In the genomic region with DNA sequence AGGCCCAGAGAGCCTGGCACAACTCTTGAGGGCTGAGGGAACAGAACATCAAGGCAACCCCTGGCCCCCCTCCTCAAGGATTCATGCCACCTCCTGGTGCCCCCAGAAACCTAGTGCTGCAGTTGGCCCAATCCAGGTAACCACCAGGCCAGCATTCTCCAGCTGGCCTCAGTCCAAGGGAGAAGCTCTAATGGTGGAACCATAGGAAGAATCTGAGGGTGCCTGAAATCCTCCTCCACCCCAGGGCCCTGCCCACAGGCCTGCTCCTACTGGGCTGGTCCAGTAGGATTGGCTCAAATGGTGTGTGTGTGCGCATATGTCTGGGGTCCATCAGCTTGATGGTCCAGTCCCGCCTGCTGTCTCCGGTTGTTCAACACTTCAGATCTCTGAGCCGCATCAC, we compare ENCODE assay signal across 24 cellular contexts. TPM values are rescaled to one million over a fixed set of nuclear protein-coding genes. Genes with fewer than 3 reads are reported as not detected.
A peak's percentile ranks its signal among the peaks of the same experiment; 100 is the strongest.
DNase-seq lines count a peak whose midpoint lies in the region; ATAC-seq and TF ChIP-seq lines count a peak whose summit lies in the region.
"Had no signal": no experiment of that assay in that cellular context is flagged by ENCODE, and none has a peak within 500 bp of the region (broad histone marks: within the 10 kb centered on the region; RNA-seq: fewer than 3 reads in every experiment).

No MANE protein-coding gene starts in this region.

- H3K36me3 Mint-ChIP-seq in Caco-2 (ENCODE audit: insufficient read depth, unreplicated experiment), result peaks cover 45% of the 10 kb centered on the region
- peaks cover 10% of the 10 kb centered on the region for H3K36me3 Mint-ChIP-seq in stimulated activated effector memory CD8-positive, alpha-beta T cell treated with anti-CD3 and anti-CD28 coated beads, Interleukin-12 subunit alpha, Interleukin-12 subunit beta, amount 100 ng/mL, for 72 hours

- CTCF ChIA-PET in Caco-2 (lab: Charles Lee) (interaction anchor here (0.7 kb wide), 2 partner anchors 12 to 50 kb away, joined by 4 to 6 read pairs; a partner anchor contains a TSS), PC-3 (lab: Charles Lee) (no interaction called here)

- intact Hi-C loops in Caco-2 (cut with micrococcal nuclease; ENCODE audit: unreplicated experiment) (no loop called here), PC-3 (cut with micrococcal nuclease) (no loop called here)

- no peaks in the 10 kb centered on the region for H4K20me1 ChIP-seq in PC-3 (ENCODE audit: low read length)

- ATAC-seq in left lobe of liver (peak; percentile 5), PC-3 (no peak)
- ATAC-seq in stimulated activated effector memory CD8-positive, alpha-beta T cell treated with anti-CD3 and anti-CD28 coated beads, Interleukin-12 subunit alpha, Interleukin-12 subunit beta, amount 100 ng/mL, for 72 hours, result no peak
- ATAC-seq: activated CD8-positive, alpha-beta T cell treated with anti-CD3 and anti-CD28 coated beads, Interleukin-2, amount 10 ng/mL, durations not matched to agents 7 days and 5 days; GM12878 had no signal

- peak overlapping the region; percentile 49 for H3K27ac Mint-ChIP-seq in Caco-2 (ENCODE audit: unreplicated experiment)
- H3K27ac Mint-ChIP-seq in stimulated activated effector memory CD8-positive, alpha-beta T cell treated with anti-CD3 and anti-CD28 coated beads, Interleukin-12 subunit alpha, Interleukin-12 subunit beta, amount 100 ng/mL, for 72 hours, result peak overlapping the region; percentile 50
- H3K27ac Mint-ChIP-seq: activated naive CD8-positive, alpha-beta T cell treated with anti-CD3 and anti-CD28 coated beads, Interleukin-2, amount 10 ng/mL, durations not matched to agents 7 days and 5 days; stimulated activated naive CD8-positive, alpha-beta T cell treated with anti-CD3 and anti-CD28 coated beads, Interleukin-15, Interleukin-2, amounts not matched to agents 100 ng/mL and 50 ng/mL, for 24 hours had no signal

- no peak overlapping the region for H3K4me3 Mint-ChIP-seq in Caco-2 (ENCODE audit: unreplicated experiment)
- no peak overlapping the region for H3K4me3 Mint-ChIP-seq in stimulated activated effector memory CD8-positive, alpha-beta T cell treated with anti-CD3 and anti-CD28 coated beads, Interleukin-12 subunit alpha, Interleukin-12 subunit beta, amount 100 ng/mL, for 72 hours
- H3K4me3 Mint-ChIP-seq: activated CD8-positive, alpha-beta T cell treated with anti-CD3 and anti-CD28 coated beads, Interleukin-2, amount 10 ng/mL, durations not matched to agents 7 days and 5 days; activated naive CD8-positive, alpha-beta T cell treated with anti-CD3 and anti-CD28 coated beads, Interleukin-2, amount 10 ng/mL, durations not matched to agents 7 days and 5 days; neural progenitor cell; stimulated activated naive CD8-positive, alpha-beta T cell treated with anti-CD3 and anti-CD28 coated beads, Interleukin-15, Interleukin-2, amounts not matched to agents 100 ng/mL and 50 ng/mL, for 24 hours had no signal

- H3K4me3 ChIP-seq in Caco-2 (ENCODE audit: low read depth, low read length) (no peak overlapping the region), PC-3 (ENCODE audit: low read length) (no peak overlapping the region)
- H3K4me3 ChIP-seq: BLaER1, GM12878, neural progenitor cell, tibial nerve had no signal

- H3K79me2 ChIP-seq in PC-3 (ENCODE audit: low read length), result peaks cover 24% of the 10 kb centered on the region

- H3K27ac ChIP-seq in 22Rv1 (0 out of 2 replicates have a peak overlapping the region, but pooled peaks have one; percentile 13), PC-3 (ENCODE audit: low read length) (no peak overlapping the region)
- H3K27ac ChIP-seq: BLaER1, neural progenitor cell, tibial nerve had no signal

- H3K4me1 Mint-ChIP-seq in Caco-2 (ENCODE audit: low read depth, unreplicated experiment), result peaks cover 17% of the 10 kb centered on the region
- H3K4me1 Mint-ChIP-seq in stimulated activated effector memory CD8-positive, alpha-beta T cell treated with anti-CD3 and anti-CD28 coated beads, Interleukin-12 subunit alpha, Interleukin-12 subunit beta, amount 100 ng/mL, for 72 hours, result peaks cover 38% of the 10 kb centered on the region

- POLR2A ChIA-PET in Caco-2 (lab: Charles Lee), result interaction anchor here (1.1 kb wide), 1 partner anchor 23 kb away, joined by 3 read pairs; no protein-coding TSS in a partner anchor
- POLR2A ChIA-PET in PC-3 (lab: Charles Lee; ENCODE audit: unreplicated experiment), result interaction anchor here (0.5 to 0.6 kb wide), 2 partner anchors 14 to 253 kb away, joined by 3 read pairs; a partner anchor contains a TSS

- DNase-seq in Caco-2 (no peak), left lobe of liver (ENCODE audit: low spot score) (no peak), COLO668 (lab: John Stamatoyannopoulos, UW; ENCODE audit: unreplicated experiment) (no peak), CD1c-positive myeloid dendritic cell (ENCODE audit: extremely low spot score) (no peak), PC-3 (no peak)
- DNase-seq in stimulated activated effector memory CD8-positive, alpha-beta T cell treated with anti-CD3 and anti-CD28 coated beads, Interleukin-12 subunit alpha, Interleukin-12 subunit beta, amount 100 ng/mL, for 72 hours (ENCODE audit: low spot score in 2 of 2), result no peak
- DNase-seq: activated CD4-positive, alpha-beta T cell treated with anti-CD3 and anti-CD28 coated beads for 1 hour; activated CD8-positive, alpha-beta T cell treated with anti-CD3 and anti-CD28 coated beads, Interleukin-2, amount 10 ng/mL, durations not matched to agents 7 days and 5 days; activated effector memory CD4-positive, alpha-beta T cell treated with anti-CD3 and anti-CD28 coated beads, Interleukin-2, amount 50 U/mL, for 16 hours; activated naive CD8-positive, alpha-beta T cell treated with anti-CD3 and anti-CD28 coated beads, Interleukin-2, amount 10 ng/mL, durations not matched to agents 7 days and 5 days; central memory CD4-positive, alpha-beta T cell; HCEC 1CT; Kasumi-1; MV-4-11; NCI-H1436 treated with DMSO at 0.1 percent for 48 hours; NCI-H345; NCI-H82; SK-N-SH had no signal

- no peaks in the 10 kb centered on the region for H3K27me3 ChIP-seq in Caco-2 (replicated peaks; ENCODE audit: control insufficient read depth, insufficient read depth, low read length)
- H3K27me3 ChIP-seq in PC-3 (ENCODE audit: low read length), result no peaks in the 10 kb centered on the region
- H3K27me3 ChIP-seq: BLaER1, neural progenitor cell, tibial nerve had no signal

- H3K36me3 ChIP-seq in Caco-2 (ENCODE audit: control insufficient read depth, insufficient read depth, low read length) (peaks cover 4% of the 10 kb centered on the region), PC-3 (ENCODE audit: low read depth, low read length) (peaks cover 6% of the 10 kb centered on the region)
- H3K36me3 ChIP-seq: neural progenitor cell had no signal

- TF ChIP-seq CTCF in 22Rv1 (IDR thresholded peaks at IDR 0.05) (no peak), Caco-2 (IDR thresholded peaks at IDR 0.05; ENCODE audit: insufficient read depth in 1 of 2, low read depth in 1 of 2, low read length in 1 of 2, severe bottlenecking in 1 of 2, unreplicated experiment in 1 of 2) (no peak), PC-3 (conservative IDR thresholded peaks at IDR 0.05; ENCODE audit: low read depth, low read length) (no peak)

- no peak overlapping the region for H3K4me2 ChIP-seq in PC-3 (ENCODE audit: low read length)
- H3K4me2 ChIP-seq: BLaER1, neural progenitor cell, SK-N-SH had no signal

- BruUV-seq in Caco-2 (replicated peaks; lab: Mats Ljungman, UMichigan), result no TSS peak
- BruUV-seq in PC-3 (replicated peaks; lab: Mats Ljungman, UMichigan), result no TSS peak

- H3K9me3 ChIP-seq in Caco-2 (no peaks in the 10 kb centered on the region), PC-3 (ENCODE audit: low read length) (no peaks in the 10 kb centered on the region)
- H3K9me3 ChIP-seq: SK-N-SH, tibial nerve had no signal

- peaks cover 13% of the 10 kb centered on the region for H3F3A ChIP-seq in PC-3 (ENCODE audit: low read length, unreplicated experiment)

- H3K9ac ChIP-seq in PC-3 (ENCODE audit: low read length), result no peak overlapping the region
- H3K9ac ChIP-seq: BLaER1, neural progenitor cell, SK-N-SH had no signal

- H3K9me2 ChIP-seq in PC-3 (replicated peaks; ENCODE audit: low read length), result no peaks in the 10 kb centered on the region
- H3K9me2 ChIP-seq: SK-N-SH had no signal

- H3K9me3 Mint-ChIP-seq in Caco-2 (ENCODE audit: unreplicated experiment), result no peaks in the 10 kb centered on the region
- H3K9me3 Mint-ChIP-seq in stimulated activated effector memory CD8-positive, alpha-beta T cell treated with anti-CD3 and anti-CD28 coated beads, Interleukin-12 subunit alpha, Interleukin-12 subunit beta, amount 100 ng/mL, for 72 hours, result no peaks in the 10 kb centered on the region
- H3K9me3 Mint-ChIP-seq: activated naive CD8-positive, alpha-beta T cell treated with anti-CD3 and anti-CD28 coated beads, Interleukin-2, amount 10 ng/mL, durations not matched to agents 7 days and 5 days; stimulated activated naive CD8-positive, alpha-beta T cell treated with anti-CD3 and anti-CD28 coated beads, Interleukin-15, Interleukin-2, amounts not matched to agents 100 ng/mL and 50 ng/mL, for 24 hours had no signal

- no peak overlapping the region for H2AFZ ChIP-seq in PC-3 (ENCODE audit: low read length)
- H2AFZ ChIP-seq: neural progenitor cell had no signal

- H3K27me3 Mint-ChIP-seq in Caco-2 (ENCODE audit: insufficient read depth, unreplicated experiment), result no peaks in the 10 kb centered on the region
- H3K27me3 Mint-ChIP-seq: activated naive CD8-positive, alpha-beta T cell treated with anti-CD3 and anti-CD28 coated beads, Interleukin-2, amount 10 ng/mL, durations not matched to agents 7 days and 5 days; stimulated activated naive CD8-positive, alpha-beta T cell treated with anti-CD3 and anti-CD28 coated beads, Interleukin-15, Interleukin-2, amounts not matched to agents 100 ng/mL and 50 ng/mL, for 24 hours had no signal

- H3K4me1 ChIP-seq in Caco-2, result peaks cover 15% of the 10 kb centered on the region
- peaks cover 40% of the 10 kb centered on the region for H3K4me1 ChIP-seq in PC-3 (ENCODE audit: insufficient read depth, low read length)

RNA-seq across cellular contexts. Expression of a gene that starts 7.7 kb away (rescaled TPM):
- total RNA-seq in Caco-2 (2022), result 30.1 and 31.6 TPM in 2 replicates
- total RNA-seq in left lobe of liver, result 21.6 TPM
- 97.8 and 111 TPM in 2 replicates for total RNA-seq in PC-3 (2014; rRNA removed)

RNA-seq across cellular contexts. Expression of a gene that starts 11.4 kb away (rescaled TPM):
- 2.3 and 2.6 TPM in 2 replicates for total RNA-seq in Caco-2 (2022)
- 140 TPM for total RNA-seq in left lobe of liver
- 0.23 and 1.3 TPM in 2 replicates for total RNA-seq in PC-3 (2014; rRNA removed)

RNA-seq across cellular contexts. Expression of a gene that starts 13.2 kb away (rescaled TPM):
- total RNA-seq in Caco-2 (2022) (34.9 and 38.3 TPM in 2 replicates), left lobe of liver (15.0 TPM), PC-3 (2014; rRNA removed) (143 and 156 TPM in 2 replicates)

RNA-seq across cellular contexts. Expression of a gene that starts 15.6 kb away (rescaled TPM):
- 5.2 and 6.8 TPM in 2 replicates for total RNA-seq in Caco-2 (2022)
- total RNA-seq in left lobe of liver, result 2.9 TPM
- total RNA-seq in PC-3 (2014; rRNA removed), result 13.2 and 20.8 TPM in 2 replicates

RNA-seq across cellular contexts. Expression of a gene that starts 15.6 kb away (rescaled TPM):
- 6.7 and 8.2 TPM in 2 replicates for total RNA-seq in Caco-2 (2022)
- total RNA-seq in left lobe of liver, result 4.9 TPM
- total RNA-seq in PC-3 (2014; rRNA removed), result 8.7 and 16.6 TPM in 2 replicates

Comparison
In these comparisons a context has a peak if more than half of its experiments do, and no peak if none do; other contexts are left out.
1. RNA of a gene that starts 11.4 kb away (total RNA-seq): 140 TPM in left lobe of liver (single experiment); 2.3 to 2.6 TPM in Caco-2 and 0.23 to 1.3 TPM in PC-3; every median in the first group is over 10 times any median in the second.